1 cellular context compared by ENCODE assay signal in genomic region chr21:16533692-16534407, GRCh38.
TF ChIP-seq lines count a peak whose summit lies in the region.

No MANE protein-coding gene starts in this region.

TF ChIP-seq in IMR-90, 13 proteins besides CTCF, POLR2A, EP300 and RAD21:
- TF ChIP-seq RFX5 (IDR thresholded peaks at IDR 0.05; ENCODE audit: low read depth, low read length) (no peak), CEBPB (IDR thresholded peaks at IDR 0.05; ENCODE audit: low read depth, low read length) (no peak), MAZ (IDR thresholded peaks at IDR 0.05; ENCODE audit: borderline replicate concordance, low read depth, low read length) (no peak)
